Comparison of ENCODE assay signal across 26 cellular contexts in the genomic region with DNA sequence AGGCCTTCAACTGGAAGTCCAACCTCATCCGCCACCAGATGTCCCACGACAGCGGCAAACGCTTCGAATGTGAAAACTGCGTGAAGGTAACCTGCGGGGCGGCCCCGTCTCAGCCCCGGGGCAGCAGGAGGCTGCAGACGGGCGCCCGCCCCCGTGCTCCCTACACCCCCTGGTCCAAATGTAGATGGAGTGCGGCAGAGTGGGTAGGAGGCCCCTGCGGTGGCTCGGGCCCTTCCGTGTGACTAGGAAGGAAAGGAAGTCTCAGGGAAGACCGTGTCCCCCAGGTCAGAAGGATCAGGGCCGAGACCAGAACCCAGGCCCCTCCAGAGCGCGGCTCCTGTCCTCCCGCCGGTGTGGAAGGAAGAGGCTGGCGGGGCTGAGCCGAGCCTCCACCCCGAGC. TPM values are rescaled to one million over a fixed set of nuclear protein-coding genes. Genes with fewer than 3 reads are reported as not detected.
A peak's percentile ranks its signal among the peaks of the same experiment; 100 is the strongest.
DNase-seq lines count a peak whose midpoint lies in the region; ATAC-seq, FAIRE-seq and TF ChIP-seq lines count a peak whose summit lies in the region.
"Had no signal": no experiment of that assay in that cellular context is flagged by ENCODE, and none has a peak within 500 bp of the region (broad histone marks: within the 10 kb centered on the region; RNA-seq: fewer than 3 reads in every experiment).

No MANE protein-coding gene starts in this region.

- H3K4me2 ChIP-seq in BLaER1 = peak overlapping the region; percentile 98
- H3K4me2 ChIP-seq in K562 (ENCODE audit: insufficient read depth, low read length) = no peak overlapping the region
- no peak overlapping the region for H3K4me2 ChIP-seq in keratinocyte (ENCODE audit: control insufficient read depth, extremely low read depth, insufficient read depth, low read depth, low read length)
- no peak overlapping the region for H3K4me2 ChIP-seq in mammary epithelial cell (ENCODE audit: insufficient read depth, low read depth, low read length)
- H3K4me2 ChIP-seq: A549 had no signal

- H2AFZ ChIP-seq in K562 (ENCODE audit: low read depth, low read length) = no peak overlapping the region
- H2AFZ ChIP-seq in keratinocyte (ENCODE audit: control insufficient read depth, low read length) = peak overlapping the region; percentile 71
- H2AFZ ChIP-seq in mammary epithelial cell (ENCODE audit: low read depth, low read length) = no peak overlapping the region

- no peaks in the 10 kb centered on the region for H3K9me3 ChIP-seq in BLaER1
- H3K9me3 ChIP-seq in HEK293 (ENCODE audit: control insufficient read depth, insufficient read depth, low read depth, low read length) = no peaks in the 10 kb centered on the region
- no peaks in the 10 kb centered on the region for H3K9me3 ChIP-seq in K562 (replicated peaks; ENCODE audit: control insufficient read depth, insufficient read depth, low read depth, low read length)
- H3K9me3 ChIP-seq in keratinocyte (ENCODE audit: control insufficient read depth, low read depth, low read length) = no peaks in the 10 kb centered on the region
- peaks cover 3% of the 10 kb centered on the region for H3K9me3 ChIP-seq in mammary epithelial cell (replicated peaks; ENCODE audit: insufficient read depth, low read length)
- H3K9me3 ChIP-seq: A549 had no signal

- H3K9me3 Mint-ChIP-seq in activated CD4-positive, alpha-beta memory T cell treated with anti-CD3 and anti-CD28 coated beads, Interleukin-2, amount 10 ng/mL, durations not matched to agents 7 days and 5 days = no peaks in the 10 kb centered on the region
- H3K9me3 Mint-ChIP-seq: CD4-positive, alpha-beta T cell; CD8-positive, alpha-beta memory T cell had no signal

- TF ChIP-seq RAD21 in K562 (CRISPR knock-in tag; conservative IDR thresholded peaks at IDR 0.05 in 1 of 2, IDR thresholded peaks at IDR 0.05 in 1 of 2) = no peak

- H3K4me3 Mint-ChIP-seq in activated CD4-positive, alpha-beta memory T cell treated with anti-CD3 and anti-CD28 coated beads, Interleukin-2, amount 10 ng/mL, durations not matched to agents 7 days and 5 days = no peak overlapping the region
- H3K4me3 Mint-ChIP-seq: B cell; CD4-positive, alpha-beta T cell; CD8-positive, alpha-beta memory T cell had no signal

- H3K27me3 Mint-ChIP-seq in activated CD4-positive, alpha-beta memory T cell treated with anti-CD3 and anti-CD28 coated beads, Interleukin-2, amount 10 ng/mL, durations not matched to agents 7 days and 5 days = no peaks in the 10 kb centered on the region
- H3K27me3 Mint-ChIP-seq: B cell; CD4-positive, alpha-beta T cell had no signal

- H3K27ac Mint-ChIP-seq in activated CD4-positive, alpha-beta memory T cell treated with anti-CD3 and anti-CD28 coated beads, Interleukin-2, amount 10 ng/mL, durations not matched to agents 7 days and 5 days = no peak overlapping the region
- H3K27ac Mint-ChIP-seq: B cell; CD4-positive, alpha-beta T cell; CD8-positive, alpha-beta memory T cell had no signal

- H3K27ac ChIP-seq in BLaER1 (0 out of 2 replicates have a peak overlapping the region, but pooled peaks have one; percentile 36), HEK293 (ENCODE audit: extremely low read depth, low read depth, low read length) (peak overlapping the region; percentile 100), K562 (ENCODE audit: extremely low read depth, low read depth, low read length) (no peak overlapping the region), keratinocyte (ENCODE audit: control insufficient read depth, insufficient read depth, low read length) (no peak overlapping the region), mammary epithelial cell (ENCODE audit: insufficient read depth, low read depth, low read length) (no peak overlapping the region)
- H3K27ac ChIP-seq: 22Rv1, A549, C4-2B had no signal

- FAIRE-seq in K562 (lab: Jason Lieb, UNC) (no peak), keratinocyte (lab: Jason Lieb, UNC) (no peak)
- FAIRE-seq: A549, GM12878, GM12892, GM18507 had no signal

- H3K4me3 ChIP-seq in BLaER1 (no peak overlapping the region), HEK293 (ENCODE audit: low read depth, low read length) (no peak overlapping the region), K562 (no peak overlapping the region), keratinocyte (ENCODE audit: control insufficient read depth in 2 of 3, extremely low read depth in 1 of 3, insufficient read depth in 2 of 3, low read depth in 1 of 3, low read length in 3 of 3) (no peak overlapping the region), mammary epithelial cell (replicated peaks in 1 of 3; ENCODE audit: insufficient read depth in 1 of 3, low read depth in 2 of 3, low read length in 3 of 3) (no peak overlapping the region)
- H3K4me3 ChIP-seq: A549, GM12878 had no signal

- peak; percentile 25 for ATAC-seq in K562
- ATAC-seq: A549, GM12878 had no signal

- under 1% methylated on average over 23 of the region's 27 CpGs for WGBS in K562 (ENCODE audit: insufficient coverage, low coverage, missing lambda C conversion rate)
- 81% methylated on average over 18 of the region's 27 CpGs for WGBS in mammary epithelial cell (ENCODE audit: low coverage, missing lambda C conversion rate)

- TF ChIP-seq CTCF in HEK293 (tag by site-specific recombination; IDR thresholded peaks at IDR 0.05) = no peak
- no peak for TF ChIP-seq CTCF in K562 (IDR thresholded peaks at IDR 0.05 in 2 of 3, conservative IDR thresholded peaks at IDR 0.05 in 1 of 3; ENCODE audit: insufficient read depth in 2 of 3, low read depth in 1 of 3, low read length in 3 of 3)
- TF ChIP-seq CTCF in keratinocyte (optimal IDR thresholded peaks at IDR 0.05 in 1 of 3, IDR thresholded peaks at IDR 0.05 in 1 of 3, conservative IDR thresholded peaks at IDR 0.05 in 1 of 3; ENCODE audit: extremely low read depth in 1 of 3, insufficient read depth in 2 of 3, low read length in 3 of 3) = no peak
- TF ChIP-seq CTCF in mammary epithelial cell (conservative IDR thresholded peaks at IDR 0.05 in 1 of 2, IDR thresholded peaks at IDR 0.05 in 1 of 2; ENCODE audit: extremely low read depth in 1 of 2, insufficient read depth in 1 of 2, low read depth in 1 of 2, low read length in 2 of 2) = no peak

- intact Hi-C loops in K562 (cut with micrococcal nuclease) (no loop called here), mammary epithelial cell (cut with micrococcal nuclease) (no loop called here)

- H3K36me3 ChIP-seq in BLaER1 = no peaks in the 10 kb centered on the region
- peaks cover 0 to 37% of the 10 kb centered on the region in 2 experiments; a peak in 1 of 3 replicates for H3K36me3 ChIP-seq in HEK293 (ENCODE audit: control insufficient read depth in 2 of 2, insufficient read depth in 1 of 2, low read length in 2 of 2)
- H3K36me3 ChIP-seq in K562 (ENCODE audit: control insufficient read depth, insufficient read depth, low read length) = no peaks in the 10 kb centered on the region
- no peaks in the 10 kb centered on the region for H3K36me3 ChIP-seq in keratinocyte (ENCODE audit: control insufficient read depth in 2 of 2, extremely low read depth in 1 of 2, insufficient read depth in 2 of 2, low read length in 2 of 2)
- no peaks in the 10 kb centered on the region for H3K36me3 ChIP-seq in mammary epithelial cell (ENCODE audit: insufficient read depth, low read length)

- TF ChIP-seq EP300 in K562 (IDR thresholded peaks at IDR 0.05; ENCODE audit: low read length) = no peak

- DNase-seq in K562 (ENCODE audit: extremely low read depth in 1 of 4, low spot score in 3 of 4) = no peak
- DNase-seq in keratinocyte (ENCODE audit: low read depth, low spot score) = no peak
- DNase-seq in NCI-H2029 (lab: John Stamatoyannopoulos, UW) = no peak
- no peak for DNase-seq in T-helper 2 cell
- DNase-seq in activated CD4-positive, alpha-beta memory T cell treated with anti-CD3 and anti-CD28 coated beads, Interleukin-2, amount 10 ng/mL, durations not matched to agents 7 days and 5 days = no peak
- no peak for DNase-seq in mammary epithelial cell
- DNase-seq: AML-193; CD4-positive, alpha-beta T cell; CD8-positive, alpha-beta memory T cell; COR-L47; DMS 273 treated with DMSO at 0.1 percent for 48 hours; DMS153; DMS53; DMS79; DND-41; EL; GDM1 had no signal

- no peaks in the 10 kb centered on the region for H3K4me1 Mint-ChIP-seq in activated CD4-positive, alpha-beta memory T cell treated with anti-CD3 and anti-CD28 coated beads, Interleukin-2, amount 10 ng/mL, durations not matched to agents 7 days and 5 days
- H3K4me1 Mint-ChIP-seq: B cell; CD8-positive, alpha-beta memory T cell had no signal

- no TSS peak for BruUV-seq in K562 (replicated peaks; lab: Mats Ljungman, UMichigan)
- BruUV-seq in mammary epithelial cell (replicated peaks; lab: Mats Ljungman, UMichigan) = no TSS peak

- dilution Hi-C loops in keratinocyte (cut with MboI; ENCODE audit: extremely low pct_ligation_motif_present, low sequenced_read_pairs) = loop anchor here (25.0 kb wide), 1 partner anchor 992 kb away; the partner anchor contains the start of gene PEX10
- dilution Hi-C loops in mammary epithelial cell (cut with HindIII; ENCODE audit: low sequenced_read_pairs) = loop anchor here (10.0 kb wide), 2 partner anchors 260 to 520 kb away; no protein-coding TSS in a partner anchor

- no peaks in the 10 kb centered on the region for H3K36me3 Mint-ChIP-seq in activated CD4-positive, alpha-beta memory T cell treated with anti-CD3 and anti-CD28 coated beads, Interleukin-2, amount 10 ng/mL, durations not matched to agents 7 days and 5 days (ENCODE audit: low read depth)
- H3K36me3 Mint-ChIP-seq: CD8-positive, alpha-beta memory T cell had no signal

- CTCF ChIA-PET in HEK293 (lab: Yijun Ruan, JAX) (no interaction called here), K562 (lab: Yijun Ruan, JAX; ENCODE audit: low intra/inter-chr PET ratio) (no interaction called here), mammary epithelial cell (lab: Charles Lee; ENCODE audit: low non-redundant PET) (no interaction called here)
- CTCF ChIA-PET in activated CD4-positive, alpha-beta memory T cell treated with anti-CD3 and anti-CD28 coated beads, Interleukin-2, amount 10 ng/mL, durations not matched to agents 7 days and 5 days (lab: Charles Lee) = no interaction called here

- TF ChIP-seq POLR2A in K562 (conservative IDR thresholded peaks at IDR 0.05) = no peak

- peaks cover 51% of the 10 kb centered on the region for H4K20me1 ChIP-seq in BLaER1
- H4K20me1 ChIP-seq in K562 (replicated peaks; ENCODE audit: control insufficient read depth, insufficient read depth, low read length) = peaks cover 5% of the 10 kb centered on the region
- no peaks in the 10 kb centered on the region for H4K20me1 ChIP-seq in keratinocyte (ENCODE audit: control insufficient read depth, extremely low read depth, insufficient read depth, low read length)
- no peaks in the 10 kb centered on the region for H4K20me1 ChIP-seq in mammary epithelial cell (ENCODE audit: insufficient read depth, low read length)

- POLR2A ChIA-PET in HEK293 (lab: Yijun Ruan, JAX) = no interaction called here
- POLR2A ChIA-PET in K562 (lab: Yijun Ruan, JAX) = no interaction called here
- POLR2A ChIA-PET in activated CD4-positive, alpha-beta memory T cell treated with anti-CD3 and anti-CD28 coated beads, Interleukin-2, amount 10 ng/mL, durations not matched to agents 7 days and 5 days (lab: Charles Lee) = no interaction called here

- in situ Hi-C loops in K562 (cut with MboI) (no loop called here), mammary epithelial cell (cut with MboI; ENCODE audit: low sequenced_read_pairs in 2 of 2) (no loop called here)

- H3K4me1 ChIP-seq in BLaER1 = peaks cover 65% of the 10 kb centered on the region
- H3K4me1 ChIP-seq in HEK293 (ENCODE audit: control insufficient read depth, insufficient read depth, low read length) = peaks cover 36% of the 10 kb centered on the region
- H3K4me1 ChIP-seq in K562 (replicated peaks in 1 of 2; ENCODE audit: control insufficient read depth in 2 of 2, insufficient read depth in 2 of 2, low read length in 2 of 2) = peaks cover 0 to 19% of the 10 kb centered on the region in 2 experiments; a peak in 2 of 5 replicates
- H3K4me1 ChIP-seq in keratinocyte (ENCODE audit: control insufficient read depth, extremely low read depth, insufficient read depth, low read length) = peaks cover 6% of the 10 kb centered on the region
- H3K4me1 ChIP-seq in mammary epithelial cell (ENCODE audit: insufficient read depth, low read length) = peaks cover 2% of the 10 kb centered on the region
- H3K4me1 ChIP-seq: A549 had no signal

- peaks cover 34% of the 10 kb centered on the region; the same call in 1 of the 2 replicates for H3K27me3 ChIP-seq in BLaER1
- H3K27me3 ChIP-seq in K562 (ENCODE audit: control insufficient read depth in 2 of 2, insufficient read depth in 2 of 2, low read length in 2 of 2) = peaks cover 21 to 58% of the 10 kb centered on the region in 2 experiments; a peak in 4 of 5 replicates
- peaks cover 10% of the 10 kb centered on the region for H3K27me3 ChIP-seq in keratinocyte (ENCODE audit: control insufficient read depth, extremely low read depth, insufficient read depth, low read length)
- no peaks in the 10 kb centered on the region for H3K27me3 ChIP-seq in mammary epithelial cell (ENCODE audit: insufficient read depth, low read length)

- no peaks in the 10 kb centered on the region for H3K9me1 ChIP-seq in K562 (ENCODE audit: control insufficient read depth, insufficient read depth, low read length)
- no peaks in the 10 kb centered on the region for H3K9me1 ChIP-seq in keratinocyte (ENCODE audit: control insufficient read depth, extremely low read depth, insufficient read depth, low read length)

- no peak overlapping the region for H3K9ac ChIP-seq in BLaER1
- no peak overlapping the region; a peak in 1 of 4 replicates for H3K9ac ChIP-seq in K562 (ENCODE audit: insufficient read depth in 1 of 2, low read depth in 2 of 2, low read length in 2 of 2)
- H3K9ac ChIP-seq in keratinocyte (ENCODE audit: control insufficient read depth, extremely low read depth, insufficient read depth, low read length) = no peak overlapping the region
- H3K9ac ChIP-seq in mammary epithelial cell (ENCODE audit: insufficient read depth, low read length) = no peak overlapping the region

- H3K79me2 ChIP-seq in K562 (ENCODE audit: control insufficient read depth, insufficient read depth, low read length) (no peaks in the 10 kb centered on the region), keratinocyte (ENCODE audit: control insufficient read depth, insufficient read depth, low read length) (no peaks in the 10 kb centered on the region), mammary epithelial cell (ENCODE audit: insufficient read depth, low read length) (no peaks in the 10 kb centered on the region)

RNA-seq across cellular contexts. Expression of gene ARHGEF16, which starts 49.7 kb away (rescaled TPM):
- 1.6 and 7.5 TPM in 2 replicates for total RNA-seq in K562 (2011; cell fraction: chromatin; rRNA removed; ENCODE audit: low replicate concordance)
- 3.9 and 5.7 TPM in 2 replicates for total RNA-seq in K562 (2011; cell fraction: nucleolus; rRNA removed)
- 2.1 and 3.2 TPM in 2 replicates for total RNA-seq in K562 (2011; cell fraction: nucleoplasm; rRNA removed)
- total RNA-seq in K562 (2014; rRNA removed) (0.45 and 0.94 TPM in 2 replicates), K562 (2014; rRNA removed; fragmentation: Illumina TruSeq; extraction: Trizol) (0.06 and 0.15 TPM in 2 replicates), K562 (2015; rRNA removed; fragmentation: Illumina TruSeq; extraction: Trizol) (0.11 and 0.25 TPM in 2 replicates), K562 (2021) (0.98 and 1.2 TPM in 2 replicates), mammary epithelial cell (1 to 10 TPM; 5.9 to 6.7 TPM)
- polyA plus RNA-seq in K562 (2011; rRNA removed) (0.78 and 0.93 TPM in 2 replicates), K562 (2014; fragmentation: Illumina TruSeq; extraction: Trizol) (0.49 and 0.66 TPM in 2 replicates), K562 (2014; fragmentation: Nextera tagmentation; extraction: Ambion mirVana) (not detected), K562 (2014; rRNA removed) (0.78 and 1.2 TPM in 2 replicates), keratinocyte (5.0 to 9.6 TPM (median 6.2 TPM) in 3 replicates), mammary epithelial cell (7.6 TPM)
- polyA plus RNA-seq in K562 (2011; cell fraction: cytosol; rRNA removed) = 0.49 and 1.9 TPM in 2 replicates
- 2.9 and 7.4 TPM in 2 replicates for polyA plus RNA-seq in K562 (2011; cell fraction: nucleus; rRNA removed)
- 0.49 and 2.9 TPM in 2 replicates for polyA plus RNA-seq in K562 (2012)
- 1.3 and 3.0 TPM in 2 replicates for polyA minus RNA-seq in K562 (2011; rRNA and poly(A)+ RNA removed)
- 0.91 and 1.5 TPM in 2 replicates for polyA minus RNA-seq in K562 (2011; cell fraction: cytosol; rRNA and poly(A)+ RNA removed)
- 2.4 and 4.6 TPM in 2 replicates for polyA minus RNA-seq in K562 (2011; cell fraction: nucleus; rRNA and poly(A)+ RNA removed)
- 4.1 TPM for polyA plus RNA-seq in keratinocyte (2011; ENCODE audit: low read depth)
- 4.6 and 6.9 TPM in 2 replicates for polyA plus RNA-seq in keratinocyte (2011; cell fraction: cytosol; rRNA removed)
- 17.5 and 18.1 TPM in 2 replicates for polyA plus RNA-seq in keratinocyte (2011; cell fraction: nucleus; rRNA removed)
- polyA plus RNA-seq in keratinocyte (2012; ENCODE audit: low replicate concordance) = 5.6 and 6.0 TPM in 2 replicates
- polyA minus RNA-seq in keratinocyte (11.0 to 12.7 TPM (median 11.2 TPM) in 3 replicates), mammary epithelial cell (3.5 TPM)
- 10.7 TPM for polyA minus RNA-seq in keratinocyte (2011; cell fraction: cytosol; rRNA and poly(A)+ RNA removed)
- 7.8 and 9.0 TPM in 2 replicates for polyA minus RNA-seq in keratinocyte (2011; cell fraction: nucleus; rRNA and poly(A)+ RNA removed)
- total RNA-seq in activated CD4-positive, alpha-beta memory T cell treated with anti-CD3 and anti-CD28 coated beads, Interleukin-2, amount 10 ng/mL, durations not matched to agents 7 days and 5 days = not detected
- total RNA-seq: CD8-positive, alpha-beta memory T cell; GM12878 had no signal
- polyA plus RNA-seq: GM12878 had no signal

Comparison
In these comparisons a context has a peak if more than half of its experiments do, and no peak if none do; other contexts are left out.
1. H3K27ac ChIP-seq: peak in BLaER1 (single experiment) and HEK293 (single experiment); none in K562 (single experiment), keratinocyte (single experiment) and mammary epithelial cell (single experiment).